In genomic region chr1:231180034-231180433, GRCh38 we compare ENCODE assay signal across 37 cellular contexts. TPM values are rescaled to one million over a fixed set of nuclear protein-coding genes. Genes with fewer than 3 reads are reported as not detected.
"Had no signal": no experiment of that assay in that cellular context is flagged by ENCODE, and none has a peak within 500 bp of the region (broad histone marks: within the 10 kb centered on the region; RNA-seq: fewer than 3 reads in every experiment).

No MANE protein-coding gene starts in this region.

- H3K36me3 ChIP-seq: MG63 had no signal

- H3K4me3 ChIP-seq: MG63 had no signal

- DNase-seq: Karpas-422, Kasumi-1, MG63, MM.1S, NCI-H1048, NCI-H1092, NCI-H1092 treated with DMSO at 0.1 percent for 48 hours, NCI-H1105, NCI-H1105 treated with DMSO at 0.1 percent for 48 hours, NCI-H1417, NCI-H1417 treated with DMSO at 0.1 percent for 48 hours, NCI-H1436, NCI-H1436 treated with DMSO at 0.1 percent for 48 hours, NCI-H146, NCI-H1694, NCI-H1694 treated with DMSO at 0.1 percent for 48 hours, NCI-H187, NCI-H187 treated with DMSO at 0.1 percent for 48 hours, NCI-H1930, NCI-H2029, NCI-H2029 treated with DMSO at 0.1 percent for 48 hours, NCI-H2081, NCI-H2081 treated with DMSO at 0.1 percent for 48 hours, NCI-H2107, NCI-H2171, NCI-H2171 treated with DMSO at 0.1 percent for 48 hours, NCI-H2227 treated with DMSO at 0.1 percent for 48 hours, NCI-H226, NCI-H345, NCI-H446, NCI-H446 treated with DMSO at 0.1 percent for 48 hours, NCI-H510A, NCI-H510A treated with DMSO at 0.1 percent for 48 hours, NCI-H524, NCI-H524 treated with DMSO at 0.1 percent for 48 hours had no signal

RNA-seq across cellular contexts. Expression of gene TRIM67, which starts 18.2 kb away (rescaled TPM):
- total RNA-seq: LHCN-M2, MCF 10A had no signal
